In the genomic region with DNA sequence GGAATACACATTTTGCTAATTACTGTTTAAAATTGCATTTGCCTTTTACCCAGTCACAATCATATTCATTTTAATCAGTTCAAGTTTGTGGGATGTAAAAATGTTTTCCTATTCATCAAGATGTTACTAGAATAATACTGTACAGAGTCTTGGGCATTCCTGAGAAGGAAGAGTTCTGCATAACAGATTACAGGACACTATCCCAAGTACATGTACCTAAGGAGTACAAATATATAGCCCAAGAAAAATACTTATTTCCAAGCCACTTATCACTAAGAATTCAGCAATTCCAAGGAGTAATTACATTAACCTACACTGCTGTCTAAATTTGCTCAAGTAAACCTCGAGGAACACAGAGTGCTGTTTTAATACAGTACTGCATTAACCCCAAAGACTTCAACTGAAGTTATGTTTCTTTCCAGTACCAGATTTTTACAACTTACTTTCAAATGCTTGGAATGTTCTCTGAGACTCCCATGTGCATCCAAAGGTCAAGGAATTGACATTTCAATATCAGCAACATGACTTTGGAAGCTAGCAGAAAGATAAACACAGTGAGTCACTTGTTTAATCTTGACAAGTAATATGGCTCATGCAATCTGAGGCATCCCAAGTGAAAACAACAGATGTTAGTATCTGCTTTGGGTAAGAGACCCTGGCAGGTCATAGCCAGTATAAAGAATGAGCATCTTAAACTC, we compare ENCODE assay signal across 13 cellular contexts.
DNase-seq lines count a peak whose midpoint lies in the region; ATAC-seq and TF ChIP-seq lines count a peak whose summit lies in the region.
"Had no signal": no experiment of that assay in that cellular context is flagged by ENCODE, and none has a peak within 500 bp of the region (broad histone marks: within the 10 kb centered on the region; RNA-seq: fewer than 3 reads in every experiment).

No MANE protein-coding gene starts in this region.

- no peaks in the 10 kb centered on the region for H3K36me3 Mint-ChIP-seq in HFFc6 (ENCODE audit: low read depth)
- H3K36me3 Mint-ChIP-seq in naive thymus-derived CD4-positive, alpha-beta T cell = no peaks in the 10 kb centered on the region
- H3K36me3 Mint-ChIP-seq: naive thymus-derived CD8-positive, alpha-beta T cell had no signal

- H3K27me3 Mint-ChIP-seq in HFFc6 (ENCODE audit: insufficient read depth) = no peaks in the 10 kb centered on the region
- peaks cover under 1 to 19% (median 7%) of the 10 kb centered on the region in 5 donors for H3K27me3 Mint-ChIP-seq in naive thymus-derived CD4-positive, alpha-beta T cell

- H3K9me3 Mint-ChIP-seq in HFFc6 = no peaks in the 10 kb centered on the region
- H3K9me3 Mint-ChIP-seq in naive thymus-derived CD4-positive, alpha-beta T cell = peaks cover 0 to 2% (median 0%) of the 10 kb centered on the region in 11 donors
- H3K9me3 Mint-ChIP-seq: naive thymus-derived CD8-positive, alpha-beta T cell had no signal

- POLR2A ChIA-PET in naive thymus-derived CD4-positive, alpha-beta T cell (lab: Charles Lee) = no interaction called here

- H3K4me3 Mint-ChIP-seq in HFFc6 = peak overlapping the region; percentile 20; the same call in 1 of the 2 replicates
- H3K4me3 Mint-ChIP-seq in naive thymus-derived CD4-positive, alpha-beta T cell = no peak overlapping the region
- H3K4me3 Mint-ChIP-seq: naive thymus-derived CD8-positive, alpha-beta T cell had no signal

- in situ Hi-C loops in ACHN (cut with HindIII; ENCODE audit: low pct_ligation_motif_present, low pct_unique_long_range_greater_than_20kb, low sequenced_read_pairs) (no loop called here), astrocyte of the spinal cord (cut with HindIII; ENCODE audit: low sequenced_read_pairs) (no loop called here)

- no peak for ATAC-seq in naive thymus-derived CD4-positive, alpha-beta T cell
- ATAC-seq in HG02938 (IDR thresholded peaks at IDR 0.05; ENCODE audit: unreplicated experiment) = no peak
- ATAC-seq: naive thymus-derived CD8-positive, alpha-beta T cell; stimulated activated naive CD8-positive, alpha-beta T cell treated with anti-CD3 and anti-CD28 coated beads, Interleukin-15, Interleukin-2, amounts not matched to agents 100 U/mL and 50 U/mL, for 24 hours had no signal

- H3K27ac Mint-ChIP-seq in HFFc6 = peak overlapping the region; percentile 35
- H3K27ac Mint-ChIP-seq in naive thymus-derived CD4-positive, alpha-beta T cell = no peak overlapping the region
- H3K27ac Mint-ChIP-seq: naive thymus-derived CD8-positive, alpha-beta T cell had no signal

- H3K36me3 ChIP-seq in naive thymus-derived CD4-positive, alpha-beta T cell (ENCODE audit: control insufficient read depth in 2 of 3, insufficient read depth in 3 of 3, low read length in 3 of 3) = no peaks in the 10 kb centered on the region

- intact Hi-C loops in naive thymus-derived CD4-positive, alpha-beta T cell (cut with micrococcal nuclease) = no loop called here

- peaks cover 35% of the 10 kb centered on the region for H3K4me1 Mint-ChIP-seq in HFFc6 (ENCODE audit: low read depth)
- H3K4me1 Mint-ChIP-seq in naive thymus-derived CD4-positive, alpha-beta T cell = no peaks in the 10 kb centered on the region
- H3K4me1 Mint-ChIP-seq: naive thymus-derived CD8-positive, alpha-beta T cell had no signal

- H3K9me3 ChIP-seq in naive thymus-derived CD4-positive, alpha-beta T cell (ENCODE audit: control insufficient read depth in 2 of 3, low read length in 3 of 3) = no peaks in the 10 kb centered on the region

- DNase-seq in ACHN (peak; percentile 87), HFFc6 (peak; percentile 66), astrocyte of the spinal cord (ENCODE audit: low read depth, low spot score) (peak; percentile 84), iris pigment epithelial cell (ENCODE audit: low read depth) (peak; percentile 96), cerebellar cortex (ENCODE audit: low spot score) (no peak), NCI-H2107 treated with DMSO at 0.1 percent for 48 hours (lab: John Stamatoyannopoulos, UW; ENCODE audit: unreplicated experiment) (no peak)
- no peak for DNase-seq in naive thymus-derived CD4-positive, alpha-beta T cell
- DNase-seq: anterior cingulate cortex; naive thymus-derived CD8-positive, alpha-beta T cell; NCI-H510A; stimulated activated naive CD8-positive, alpha-beta T cell treated with anti-CD3 and anti-CD28 coated beads, Interleukin-15, Interleukin-2, amounts not matched to agents 100 U/mL and 50 U/mL, for 24 hours; T-helper 1 cell had no signal

- TF ChIP-seq CTCF in HFFc6 (IDR thresholded peaks at IDR 0.05) (no peak), astrocyte of the spinal cord (IDR thresholded peaks at IDR 0.05; ENCODE audit: low read depth, low read length) (no peak)

- H3K4me3 ChIP-seq in astrocyte of the spinal cord (ENCODE audit: low read depth, low read length) = no peak overlapping the region
- H3K4me3 ChIP-seq in naive thymus-derived CD4-positive, alpha-beta T cell (ENCODE audit: low read length) = no peak overlapping the region

- no peaks in the 10 kb centered on the region for H3K27me3 ChIP-seq in naive thymus-derived CD4-positive, alpha-beta T cell (ENCODE audit: control insufficient read depth in 2 of 2, insufficient read depth in 2 of 2, low read length in 2 of 2)

- CTCF ChIA-PET in naive thymus-derived CD4-positive, alpha-beta T cell (lab: Charles Lee) = no interaction called here

- no peak overlapping the region for H3K27ac ChIP-seq in naive thymus-derived CD4-positive, alpha-beta T cell (ENCODE audit: low read depth, low read length)

- no peaks in the 10 kb centered on the region for H3K4me1 ChIP-seq in naive thymus-derived CD4-positive, alpha-beta T cell (ENCODE audit: control insufficient read depth in 2 of 2, insufficient read depth in 2 of 2, low read length in 2 of 2)

Comparison
In these comparisons a context has a peak if more than half of its experiments do, and no peak if none do; other contexts are left out.
1. DNase-seq: peak in ACHN (single experiment), HFFc6 (single experiment), astrocyte of the spinal cord (single experiment) and iris pigment epithelial cell (single experiment); none in cerebellar cortex (single experiment), naive thymus-derived CD4-positive, alpha-beta T cell (0 of 9) and NCI-H2107 treated with DMSO at 0.1 percent for 48 hours (single experiment).